30 cellular contexts compared by ENCODE assay signal in the genomic region with DNA sequence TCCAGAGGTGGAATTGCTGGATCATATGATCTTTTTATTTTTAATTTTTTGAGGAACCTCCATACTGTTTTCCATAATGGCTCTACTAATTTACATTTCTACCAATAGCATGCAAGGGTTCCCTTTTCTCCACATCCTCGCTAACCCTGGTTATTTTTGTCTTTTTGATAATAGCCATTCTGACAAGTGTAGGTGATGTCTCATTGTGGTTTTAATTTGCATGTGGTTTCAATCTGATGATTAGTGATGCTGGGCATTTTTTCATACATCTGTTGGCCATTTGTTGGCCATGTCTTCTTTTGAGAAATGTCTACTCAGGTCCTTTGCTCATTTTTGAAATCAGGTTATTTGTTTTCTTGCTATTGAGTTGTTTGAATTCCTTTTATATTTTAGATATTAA. TPM values are rescaled to one million over a fixed set of nuclear protein-coding genes. Genes with fewer than 3 reads are reported as not detected.
"Had no signal": no experiment of that assay in that cellular context is flagged by ENCODE, and none has a peak within 500 bp of the region (broad histone marks: within the 10 kb centered on the region; RNA-seq: fewer than 3 reads in every experiment).

No MANE protein-coding gene starts in this region.

- H3K27me3 ChIP-seq: adrenal gland, ascending aorta, brain microvascular endothelial cell, esophagus squamous epithelium, heart left ventricle, right lobe of liver, testis, vagina had no signal

- H3K9me3 Mint-ChIP-seq: neural crest cell had no signal

- FAIRE-seq: small intestine had no signal

- H3K36me3 ChIP-seq: adrenal gland, ascending aorta, brain microvascular endothelial cell, esophagus squamous epithelium, heart left ventricle, right lobe of liver, vagina had no signal

- H3K4me3 ChIP-seq: adrenal gland, ascending aorta, esophagus squamous epithelium, heart left ventricle, mucosa of descending colon, right lobe of liver, testis, vagina had no signal

- H3K36me3 Mint-ChIP-seq: activated naive CD8-positive, alpha-beta T cell; naive thymus-derived CD4-positive, alpha-beta T cell had no signal

- DNase-seq: activated CD4-positive, alpha-beta T cell treated with anti-CD3 and anti-CD28 coated beads for 1 hour; activated CD4-positive, alpha-beta T cell treated with anti-CD3 and anti-CD28 coated beads, Interleukin-2, amount 50 U/mL, for 1 hour; activated naive CD4-positive, alpha-beta T cell; activated T-cell treated with anti-CD3 and anti-CD28 coated beads, Interleukin-2, amount 50 U/mL, for 1 hour; adrenal gland; brain microvascular endothelial cell; central memory CD4-positive, alpha-beta T cell; dermis blood vessel endothelial cell; effector memory CD4-positive, alpha-beta T cell; esophagus squamous epithelium; heart left ventricle; islet precursor cell; left colon; mesenchymal stem cell; mucosa of descending colon; naive thymus-derived CD4-positive, alpha-beta T cell; occipital lobe; right lobe of liver; small intestine; stimulated activated CD4-positive, alpha-beta T cell treated with anti-CD3 and anti-CD28 coated beads, Interleukin-2, amount 100 ng/mL, for 24 hours; stimulated activated CD8-positive, alpha-beta memory T cell treated with anti-CD3 and anti-CD28 coated beads, Interleukin-4, amount 100 ng/mL, for 48 hours; stimulated activated naive CD4-positive, alpha-beta T cell; T-helper 9 cell; testis; trophoblast cell had no signal

- H3K4me3 Mint-ChIP-seq: activated naive CD8-positive, alpha-beta T cell; naive thymus-derived CD4-positive, alpha-beta T cell; neural crest cell had no signal

- H3K4me1 Mint-ChIP-seq: naive thymus-derived CD4-positive, alpha-beta T cell; neural crest cell had no signal

- H3K27ac Mint-ChIP-seq: activated naive CD8-positive, alpha-beta T cell; naive thymus-derived CD4-positive, alpha-beta T cell had no signal

- ATAC-seq: heart left ventricle; left colon; mucosa of descending colon; naive thymus-derived CD4-positive, alpha-beta T cell; right lobe of liver had no signal

RNA-seq across cellular contexts. Expression of gene OR4D5, which starts 15.4 kb away (rescaled TPM):
- total RNA-seq: adrenal gland; ascending aorta; dermis blood vessel endothelial cell; esophagus squamous epithelium; heart left ventricle; lower leg skin; naive thymus-derived CD4-positive, alpha-beta T cell; neural crest cell; occipital lobe; right lobe of liver; vagina had no signal

RNA-seq across cellular contexts. Expression of gene OR6T1, which starts 19.6 kb away (rescaled TPM):
- total RNA-seq: adrenal gland; ascending aorta; dermis blood vessel endothelial cell; esophagus squamous epithelium; heart left ventricle; left colon; lower leg skin; mucosa of descending colon; naive thymus-derived CD4-positive, alpha-beta T cell; neural crest cell; occipital lobe; right lobe of liver; testis; vagina had no signal

RNA-seq across cellular contexts. Expression of gene OR8D4, which starts 22.1 kb away (rescaled TPM):
- total RNA-seq: adrenal gland; ascending aorta; dermis blood vessel endothelial cell; esophagus squamous epithelium; heart left ventricle; naive thymus-derived CD4-positive, alpha-beta T cell; neural crest cell; right lobe of liver; vagina had no signal

RNA-seq across cellular contexts. Expression of gene TMEM225, which starts 38.6 kb away (rescaled TPM):
- total RNA-seq: adrenal gland; ascending aorta; dermis blood vessel endothelial cell; esophagus squamous epithelium; heart left ventricle; left colon; lower leg skin; mucosa of descending colon; naive thymus-derived CD4-positive, alpha-beta T cell; neural crest cell; occipital lobe; right lobe of liver; vagina had no signal

RNA-seq across cellular contexts. Expression of gene OR10S1, which starts 53.6 kb away (rescaled TPM):
- total RNA-seq: adrenal gland; ascending aorta; dermis blood vessel endothelial cell; esophagus squamous epithelium; heart left ventricle; left colon; lower leg skin; mucosa of descending colon; naive thymus-derived CD4-positive, alpha-beta T cell; neural crest cell; occipital lobe; right lobe of liver; testis; vagina had no signal
